11 cellular contexts compared by ENCODE assay signal in genomic region chr5:172870261-172870806, GRCh38. TPM values are rescaled to one million over a fixed set of nuclear protein-coding genes. Genes with fewer than 3 reads are reported as not detected.
DNase-seq lines count a peak whose midpoint lies in the region; ATAC-seq, FAIRE-seq and TF ChIP-seq lines count a peak whose summit lies in the region.
"Had no signal": no experiment of that assay in that cellular context is flagged by ENCODE, and none has a peak within 500 bp of the region (broad histone marks: within the 10 kb centered on the region; RNA-seq: fewer than 3 reads in every experiment).

No MANE protein-coding gene starts in this region.

- CTCF ChIA-PET in HEK293 (lab: Yijun Ruan, JAX) (interaction anchor here (0.7 to 1.3 kb wide), 2 partner anchors 98 to 410 kb away, joined by 3 to 4 read pairs; no protein-coding TSS in a partner anchor), K562 (lab: Yijun Ruan, JAX; ENCODE audit: low intra/inter-chr PET ratio) (no interaction called here)

- H3K4me3 Mint-ChIP-seq in stimulated activated naive CD8-positive, alpha-beta T cell treated with anti-CD3 and anti-CD28 coated beads, Interleukin-15, amount 100 ng/mL, for 72 hours = no peak overlapping the region
- H3K4me3 Mint-ChIP-seq: naive thymus-derived CD8-positive, alpha-beta T cell had no signal

- H3K9ac ChIP-seq in K562 (ENCODE audit: insufficient read depth in 1 of 2, low read depth in 2 of 2, low read length in 2 of 2) = peak overlapping the region in 1 of 2 experiments; percentile 8; a peak in 1 of 4 replicates

- H3K27ac ChIP-seq in HEK293 (ENCODE audit: extremely low read depth, low read depth, low read length) (no peak overlapping the region), K562 (ENCODE audit: extremely low read depth, low read depth, low read length) (no peak overlapping the region), stomach (peak overlapping the region; percentile 63 to 98 (median 89))

- 79% methylated on average over 7 of the region's 8 CpGs for WGBS in K562 (ENCODE audit: insufficient coverage, low coverage, missing lambda C conversion rate)
- WGBS in stomach, 5 donors = 54 to 62% (median 60%) methylated on average over 8 of the region's 8 CpGs

- no peak overlapping the region for H3K4me3 ChIP-seq in HEK293 (ENCODE audit: low read depth, low read length)
- H3K4me3 ChIP-seq in K562 = no peak overlapping the region
- H3K4me3 ChIP-seq in stomach = no peak overlapping the region
- H3K4me3 ChIP-seq: GM12878 had no signal

- H3K4me2 ChIP-seq in K562 (ENCODE audit: insufficient read depth, low read length) = no peak overlapping the region

- H3K9me1 ChIP-seq in K562 (ENCODE audit: control insufficient read depth, insufficient read depth, low read length) = no peaks in the 10 kb centered on the region

- no TSS peak for BruUV-seq in K562 (replicated peaks; lab: Mats Ljungman, UMichigan)

- peaks cover 6% of the 10 kb centered on the region; the same call in 1 of the 2 replicates for H3K4me1 ChIP-seq in HEK293 (ENCODE audit: control insufficient read depth, insufficient read depth, low read length)
- H3K4me1 ChIP-seq in K562 (replicated peaks in 1 of 2; ENCODE audit: control insufficient read depth in 2 of 2, insufficient read depth in 2 of 2, low read length in 2 of 2) = peaks cover 11 to 19% of the 10 kb centered on the region in 2 experiments
- peaks cover 79 to 94% (median 90%) of the 10 kb centered on the region in 4 donors for H3K4me1 ChIP-seq in stomach

- in situ Hi-C loops in K562 (cut with MboI) = no loop called here

- no peaks in the 10 kb centered on the region for H3K9me3 Mint-ChIP-seq in stimulated activated naive CD8-positive, alpha-beta T cell treated with anti-CD3 and anti-CD28 coated beads, Interleukin-15, amount 100 ng/mL, for 72 hours
- H3K9me3 Mint-ChIP-seq: activated naive CD4-positive, alpha-beta T cell treated with anti-CD3 and anti-CD28 coated beads, Interleukin-2, amount 50 U/mL, for 72 hours; naive thymus-derived CD8-positive, alpha-beta T cell had no signal

- TF ChIP-seq POLR2A in K562 (conservative IDR thresholded peaks at IDR 0.05) (no peak), stomach (IDR thresholded peaks at IDR 0.05) (no peak)

- ATAC-seq in K562 (no peak), HG02588 (IDR thresholded peaks at IDR 0.05; ENCODE audit: unreplicated experiment) (no peak)
- ATAC-seq in stimulated activated naive CD8-positive, alpha-beta T cell treated with anti-CD3 and anti-CD28 coated beads, Interleukin-15, amount 100 ng/mL, for 72 hours = no peak
- ATAC-seq: activated naive CD4-positive, alpha-beta T cell treated with anti-CD3 and anti-CD28 coated beads, Interleukin-2, amount 50 U/mL, for 72 hours; GM12878; naive thymus-derived CD8-positive, alpha-beta T cell had no signal

- no peak for FAIRE-seq in K562 (lab: Jason Lieb, UNC)
- FAIRE-seq: GM12878 had no signal

- TF ChIP-seq EP300 in K562 (IDR thresholded peaks at IDR 0.05; ENCODE audit: low read length) = no peak
- TF ChIP-seq EP300 in stomach (IDR thresholded peaks at IDR 0.05) = no peak

- POLR2A ChIA-PET in HEK293 (lab: Yijun Ruan, JAX) = no interaction called here
- POLR2A ChIA-PET in K562 (lab: Yijun Ruan, JAX) = interaction anchor here (0.7 to 1.6 kb wide), 5 partner anchors 10 to 162 kb away, joined by 3 to 6 read pairs (median 6); partner anchors contain the start of gene DUSP1

- no peak for TF ChIP-seq RAD21 in K562 (CRISPR knock-in tag; conservative IDR thresholded peaks at IDR 0.05 in 1 of 2, IDR thresholded peaks at IDR 0.05 in 1 of 2)

- no peak overlapping the region for H2AFZ ChIP-seq in K562 (ENCODE audit: low read depth, low read length)

- peaks cover 18% of the 10 kb centered on the region for H4K20me1 ChIP-seq in K562 (replicated peaks; ENCODE audit: control insufficient read depth, insufficient read depth, low read length)

- intact Hi-C loops in K562 (cut with micrococcal nuclease) = no loop called here
- intact Hi-C loops in stomach (cut with DNase I; ENCODE audit: low total_unique reads) = no loop called here

- H3K36me3 ChIP-seq in HEK293 (ENCODE audit: control insufficient read depth in 2 of 2, insufficient read depth in 1 of 2, low read length in 2 of 2) = no peaks in the 10 kb centered on the region
- no peaks in the 10 kb centered on the region for H3K36me3 ChIP-seq in K562 (ENCODE audit: control insufficient read depth, insufficient read depth, low read length)
- no peaks in the 10 kb centered on the region for H3K36me3 ChIP-seq in stomach

- H3K27me3 ChIP-seq in K562 (ENCODE audit: control insufficient read depth in 2 of 2, insufficient read depth in 2 of 2, low read length in 2 of 2) (no peaks in the 10 kb centered on the region; a peak in 1 of 5 replicates), stomach (no peaks in the 10 kb centered on the region)

- peaks cover 42% of the 10 kb centered on the region for H3K4me1 Mint-ChIP-seq in stimulated activated naive CD8-positive, alpha-beta T cell treated with anti-CD3 and anti-CD28 coated beads, Interleukin-15, amount 100 ng/mL, for 72 hours

- no peak for DNase-seq in K562 (ENCODE audit: extremely low read depth in 1 of 4, low spot score in 3 of 4)
- DNase-seq in iris pigment epithelial cell (ENCODE audit: low read depth) = peak; percentile 98
- DNase-seq in stomach = no peak
- no peak for DNase-seq in NCI-H2107 (lab: John Stamatoyannopoulos, UW)
- no peak for DNase-seq in stimulated activated naive CD8-positive, alpha-beta T cell treated with anti-CD3 and anti-CD28 coated beads, Interleukin-15, amount 100 ng/mL, for 72 hours
- DNase-seq in mesenteric fat pad (ENCODE audit: low spot score) = no peak

- H3K27me3 Mint-ChIP-seq in stimulated activated naive CD8-positive, alpha-beta T cell treated with anti-CD3 and anti-CD28 coated beads, Interleukin-15, amount 100 ng/mL, for 72 hours = no peaks in the 10 kb centered on the region
- H3K27me3 Mint-ChIP-seq: naive thymus-derived CD8-positive, alpha-beta T cell had no signal

- TF ChIP-seq CTCF in HEK293 (tag by site-specific recombination; IDR thresholded peaks at IDR 0.05) = no peak
- TF ChIP-seq CTCF in K562 (IDR thresholded peaks at IDR 0.05 in 2 of 3, conservative IDR thresholded peaks at IDR 0.05 in 1 of 3; ENCODE audit: insufficient read depth in 2 of 3, low read depth in 1 of 3, low read length in 3 of 3) = no peak
- TF ChIP-seq CTCF in stomach (IDR thresholded peaks at IDR 0.05) = no peak

- H3K27ac Mint-ChIP-seq in stimulated activated naive CD8-positive, alpha-beta T cell treated with anti-CD3 and anti-CD28 coated beads, Interleukin-15, amount 100 ng/mL, for 72 hours = no peak overlapping the region
- H3K27ac Mint-ChIP-seq: activated naive CD4-positive, alpha-beta T cell treated with anti-CD3 and anti-CD28 coated beads, Interleukin-2, amount 50 U/mL, for 72 hours had no signal

- H3K9me3 ChIP-seq in HEK293 (ENCODE audit: control insufficient read depth, insufficient read depth, low read depth, low read length) (no peaks in the 10 kb centered on the region), K562 (replicated peaks; ENCODE audit: control insufficient read depth, insufficient read depth, low read depth, low read length) (no peaks in the 10 kb centered on the region), stomach (no peaks in the 10 kb centered on the region)

- H3K79me2 ChIP-seq in K562 (ENCODE audit: control insufficient read depth, insufficient read depth, low read length) = no peaks in the 10 kb centered on the region

TF ChIP-seq in HEK293, 187 proteins besides CTCF, POLR2A, EP300 and RAD21:
- 0 out of 2 replicates have a peak, but pooled peaks have one; percentile 11 for TF ChIP-seq ZFHX2 (tag by site-specific recombination; conservative IDR thresholded peaks at IDR 0.05)
- no peak for TF ChIP-seq ZNF48 (tag by site-specific recombination; IDR thresholded peaks at IDR 0.05)

TF ChIP-seq in K562, 482 proteins besides CTCF, POLR2A, EP300 and RAD21:
- TF ChIP-seq SPI1 (IDR thresholded peaks at IDR 0.05; ENCODE audit: borderline replicate concordance, low read depth, low read length) = 0 out of 2 replicates have a peak, but pooled peaks have one; percentile 10
- TF ChIP-seq YBX1 (IDR thresholded peaks at IDR 0.05) = no peak

RNA-seq across cellular contexts. Expression of gene ERGIC1, which starts 36.3 kb away (rescaled TPM):
- total RNA-seq in K562 (2011; cell fraction: chromatin; rRNA removed; ENCODE audit: low replicate concordance) = 94.3 and 160 TPM in 2 replicates
- total RNA-seq in K562 (2011; cell fraction: nucleolus; rRNA removed) = 81.7 and 85.4 TPM in 2 replicates
- total RNA-seq in K562 (2011; cell fraction: nucleoplasm; rRNA removed) = 98.5 and 147 TPM in 2 replicates
- total RNA-seq in K562 (2014; rRNA removed) (20.9 and 38.1 TPM in 2 replicates), K562 (2014; rRNA removed; fragmentation: Illumina TruSeq; extraction: Trizol) (33.5 and 38.8 TPM in 2 replicates), K562 (2015; rRNA removed; fragmentation: Illumina TruSeq; extraction: Trizol) (41.9 and 42.5 TPM in 2 replicates), K562 (2021) (48.0 and 51.3 TPM in 2 replicates), stomach (100 to 1,000 TPM in 4 of 5 donors, 10 to 100 TPM in 1; 98.8 to 293 (median 137) TPM), mesenteric fat pad (201 TPM)
- polyA plus RNA-seq in K562 (2011; rRNA removed) (36.4 and 39.2 TPM in 2 replicates), K562 (2014; fragmentation: Illumina TruSeq; extraction: Trizol) (58.0 and 68.4 TPM in 2 replicates), K562 (2014; fragmentation: Nextera tagmentation; extraction: Ambion mirVana) (10 to 100 TPM in 1 of 2 experiments, 1 to 10 TPM in 1; 5.5 to 11.7 TPM), K562 (2014; rRNA removed) (32.9 and 45.5 TPM in 2 replicates), stomach (10 to 100 TPM; 54.5 to 95.3 (median 83.7) TPM)
- 59.9 and 75.2 TPM in 2 replicates for polyA plus RNA-seq in K562 (2011; cell fraction: cytosol; rRNA removed)
- 37.4 and 51.3 TPM in 2 replicates for polyA plus RNA-seq in K562 (2011; cell fraction: nucleus; rRNA removed)
- 49.8 and 50.4 TPM in 2 replicates for polyA plus RNA-seq in K562 (2012)
- polyA minus RNA-seq in K562 (2011; rRNA and poly(A)+ RNA removed) = 42.0 and 52.9 TPM in 2 replicates
- polyA minus RNA-seq in K562 (2011; cell fraction: cytosol; rRNA and poly(A)+ RNA removed) = 26.8 and 27.7 TPM in 2 replicates
- polyA minus RNA-seq in K562 (2011; cell fraction: nucleus; rRNA and poly(A)+ RNA removed) = 19.5 and 22.5 TPM in 2 replicates

Comparison
In these comparisons a context has a peak if more than half of its experiments do, and no peak if none do; other contexts are left out.
1. H3K27ac ChIP-seq: peak in stomach (5 of 5); none in HEK293 (single experiment) and K562 (single experiment).